1 cellular context compared by ENCODE assay signal in genomic region chr10:69092959-69093850, GRCh38.
TF ChIP-seq lines count a peak whose summit lies in the region.

No MANE protein-coding gene starts in this region.

TF ChIP-seq in SK-N-SH, 30 proteins besides CTCF, POLR2A, EP300 and RAD21 (continued from another document):
- TF ChIP-seq REST (IDR thresholded peaks at IDR 0.05; ENCODE audit: low read depth, low read length): no peak
- no peak for TF ChIP-seq EZH2phosphoT487 (IDR thresholded peaks at IDR 0.05; ENCODE audit: borderline replicate concordance, low read depth)
- TF ChIP-seq ELF1 (IDR thresholded peaks at IDR 0.05): no peak
- 0 out of 2 replicates have a peak, but pooled peaks have one; percentile 22 for TF ChIP-seq RFX5 (IDR thresholded peaks at IDR 0.05; ENCODE audit: low read length)
- no peak for TF ChIP-seq GATA2 (CRISPR knock-in tag; IDR thresholded peaks at IDR 0.05)
- no peak for TF ChIP-seq MEF2A (IDR thresholded peaks at IDR 0.05; ENCODE audit: borderline replicate concordance, low read depth)
- peak; percentile 71 for TF ChIP-seq SMC3 (IDR thresholded peaks at IDR 0.05; ENCODE audit: low read depth, low read length)
